ENCODE assay signal across 18 cellular contexts in genomic region chrX:39377773-39378172, GRCh38.
"Had no signal": no experiment of that assay in that cellular context is flagged by ENCODE, and none has a peak within 500 bp of the region (broad histone marks: within the 10 kb centered on the region; RNA-seq: fewer than 3 reads in every experiment).

No MANE protein-coding gene starts in this region.

- H3K4me3 Mint-ChIP-seq: naive thymus-derived CD8-positive, alpha-beta T cell; neural progenitor cell had no signal

- H3K4me3 ChIP-seq: dorsolateral prefrontal cortex, heart right ventricle, mucosa of descending colon, neural progenitor cell, ovary had no signal

- DNase-seq: cortex of kidney; effector CD8-positive, alpha-beta T cell; foreskin melanocyte; heart right ventricle; islet precursor cell; mammary epithelial cell; mucosa of descending colon; naive thymus-derived CD8-positive, alpha-beta T cell; nucleus accumbens; ovary; small intestine; stimulated activated CD4-positive, alpha-beta T cell treated with anti-CD3 and anti-CD28 coated beads, Interleukin-12 subunit alpha, Interleukin-12 subunit beta, amount 100 ng/mL, for 4 hours; stimulated activated naive CD4-positive, alpha-beta T cell treated with Interleukin-2 at 50 U/mL for 16 hours; trophoblast cell had no signal

- H2AFZ ChIP-seq: neural progenitor cell had no signal

- H3K4me1 Mint-ChIP-seq: naive thymus-derived CD8-positive, alpha-beta T cell had no signal

- H3K4me2 ChIP-seq: neural progenitor cell had no signal

- H3K36me3 ChIP-seq: heart right ventricle, neural progenitor cell, ovary had no signal

- H3K27ac ChIP-seq: heart right ventricle, neural progenitor cell, ovary had no signal

- ATAC-seq: heart right ventricle; left lobe of liver; mucosa of descending colon; naive thymus-derived CD8-positive, alpha-beta T cell; right cardiac atrium had no signal

- H3K36me3 Mint-ChIP-seq: naive thymus-derived CD8-positive, alpha-beta T cell; neural progenitor cell had no signal

- H3K27ac Mint-ChIP-seq: naive thymus-derived CD8-positive, alpha-beta T cell; neural progenitor cell had no signal

- H3K9ac ChIP-seq: neural progenitor cell had no signal

- H3K9me3 Mint-ChIP-seq: neural progenitor cell had no signal

- H3K27me3 Mint-ChIP-seq: naive thymus-derived CD8-positive, alpha-beta T cell had no signal

- H3K9me3 ChIP-seq: heart right ventricle, mucosa of descending colon, ovary had no signal

- H3K4me1 ChIP-seq: heart right ventricle, neural progenitor cell had no signal

- FAIRE-seq: small intestine had no signal

- H3K27me3 ChIP-seq: neural progenitor cell, ovary had no signal
